ENCODE assay signal across 15 cellular contexts in genomic region chr2:9778471-9779402, GRCh38.
DNase-seq lines count a peak whose midpoint lies in the region; ATAC-seq and TF ChIP-seq lines count a peak whose summit lies in the region.
"Had no signal": no experiment of that assay in that cellular context is flagged by ENCODE, and none has a peak within 500 bp of the region (broad histone marks: within the 10 kb centered on the region; RNA-seq: fewer than 3 reads in every experiment).

No MANE protein-coding gene starts in this region.

- H3K4me1 Mint-ChIP-seq in CD8-positive, alpha-beta memory T cell, result peaks cover 41 to 51% (median 50%) of the 10 kb centered on the region in 3 donors
- peaks cover 53% of the 10 kb centered on the region for H3K4me1 Mint-ChIP-seq in activated T-helper 2 cell treated with anti-CD3 and anti-CD28 coated beads, Interferon-gamma antibody, Interleukin-2, Interleukin-4, amounts not matched to agents 10 μg/mL and 5 μg/mL and 100 μg/mL, durations not matched to agents 14 hours and 24 hours and 36 hours (ENCODE audit: low read depth)
- peaks cover 2% of the 10 kb centered on the region for H3K4me1 Mint-ChIP-seq in osteocyte (ENCODE audit: unreplicated experiment)

- peak overlapping the region; percentile 45 to 100 (median 92) for H3K27ac Mint-ChIP-seq in CD8-positive, alpha-beta memory T cell
- peak overlapping the region; percentile 25 for H3K27ac Mint-ChIP-seq in activated T-helper 2 cell treated with anti-CD3 and anti-CD28 coated beads, Interferon-gamma antibody, Interleukin-2, Interleukin-4, amounts not matched to agents 10 μg/mL and 5 μg/mL and 100 μg/mL, durations not matched to agents 14 hours and 24 hours and 36 hours
- no peak overlapping the region for H3K27ac Mint-ChIP-seq in osteocyte (ENCODE audit: unreplicated experiment)

- H3K27me3 ChIP-seq in BLaER1 treated with 17β-estradiol and CSF1 and Interleukin-3, amounts not matched to agents 10 nM and 100 nM, result no peaks in the 10 kb centered on the region
- no peaks in the 10 kb centered on the region for H3K27me3 ChIP-seq in CD8-positive, alpha-beta memory T cell (ENCODE audit: insufficient read depth, low read length, poor library complexity, severe bottlenecking)
- no peaks in the 10 kb centered on the region for H3K27me3 ChIP-seq in lower lobe of right lung (ENCODE audit: low read depth)
- H3K27me3 ChIP-seq in smooth muscle cell (ENCODE audit: low read depth), result no peaks in the 10 kb centered on the region
- H3K27me3 ChIP-seq: cardiac muscle cell had no signal

- peaks cover 0 to 1% (median 0%) of the 10 kb centered on the region in 3 donors for H3K36me3 Mint-ChIP-seq in CD8-positive, alpha-beta memory T cell
- H3K36me3 Mint-ChIP-seq in activated T-helper 2 cell treated with anti-CD3 and anti-CD28 coated beads, Interferon-gamma antibody, Interleukin-2, Interleukin-4, amounts not matched to agents 10 μg/mL and 5 μg/mL and 100 μg/mL, durations not matched to agents 14 hours and 24 hours and 36 hours (ENCODE audit: low read depth), result no peaks in the 10 kb centered on the region
- H3K36me3 Mint-ChIP-seq in osteocyte (ENCODE audit: unreplicated experiment), result no peaks in the 10 kb centered on the region

- H3K27ac ChIP-seq in BLaER1 treated with 17β-estradiol and CSF1 and Interleukin-3, amounts not matched to agents 10 nM and 100 nM, result peak overlapping the region; percentile 52 to 86 (median 78)
- H3K27ac ChIP-seq in CD8-positive, alpha-beta memory T cell (ENCODE audit: low read depth, low read length), result no peak overlapping the region
- no peak overlapping the region for H3K27ac ChIP-seq in lower lobe of right lung
- no peak overlapping the region for H3K27ac ChIP-seq in smooth muscle cell (ENCODE audit: low read depth)
- H3K27ac ChIP-seq: cardiac muscle cell, foreskin keratinocyte had no signal

- peaks cover 0 to 6% (median 3%) of the 10 kb centered on the region in 11 experiments; a peak in 4 of 22 replicates for H3K9me3 ChIP-seq in BLaER1 treated with 17β-estradiol and CSF1 and Interleukin-3, amounts not matched to agents 10 nM and 100 nM (replicated peaks in 1 of 11)
- no peaks in the 10 kb centered on the region for H3K9me3 ChIP-seq in CD8-positive, alpha-beta memory T cell (ENCODE audit: low read length)
- no peaks in the 10 kb centered on the region for H3K9me3 ChIP-seq in lower lobe of right lung
- no peaks in the 10 kb centered on the region for H3K9me3 ChIP-seq in smooth muscle cell (replicated peaks; ENCODE audit: low read depth)

- no peaks in the 10 kb centered on the region for H3K79me2 ChIP-seq in smooth muscle cell (ENCODE audit: low read depth)

- intact Hi-C loops in activated T-helper 2 cell treated with anti-CD3 and anti-CD28 coated beads, Interferon-gamma antibody, Interleukin-2, Interleukin-4, amounts not matched to agents 10 μg/mL and 5 μg/mL and 100 μg/mL, durations not matched to agents 14 hours and 24 hours and 36 hours (cut with micrococcal nuclease), result no loop called here
- intact Hi-C loops in lower lobe of right lung (cut with DNase I), result no loop called here

- H3K9me3 Mint-ChIP-seq in CD8-positive, alpha-beta memory T cell, result no peaks in the 10 kb centered on the region
- H3K9me3 Mint-ChIP-seq in activated T-helper 2 cell treated with anti-CD3 and anti-CD28 coated beads, Interferon-gamma antibody, Interleukin-2, Interleukin-4, amounts not matched to agents 10 μg/mL and 5 μg/mL and 100 μg/mL, durations not matched to agents 14 hours and 24 hours and 36 hours, result peaks cover 3% of the 10 kb centered on the region
- no peaks in the 10 kb centered on the region for H3K9me3 Mint-ChIP-seq in osteocyte (ENCODE audit: unreplicated experiment)

- peaks cover 0 to 2% of the 10 kb centered on the region in 2 donors for H3K27me3 Mint-ChIP-seq in CD8-positive, alpha-beta memory T cell
- no peaks in the 10 kb centered on the region for H3K27me3 Mint-ChIP-seq in activated T-helper 2 cell treated with anti-CD3 and anti-CD28 coated beads, Interferon-gamma antibody, Interleukin-2, Interleukin-4, amounts not matched to agents 10 μg/mL and 5 μg/mL and 100 μg/mL, durations not matched to agents 14 hours and 24 hours and 36 hours (ENCODE audit: low read depth)
- peaks cover 3% of the 10 kb centered on the region for H3K27me3 Mint-ChIP-seq in osteocyte (ENCODE audit: unreplicated experiment)

- CTCF ChIA-PET in CD8-positive, alpha-beta memory T cell (lab: Charles Lee), result interaction anchor here (1.4 to 5.3 kb wide), 2 partner anchors 21 to 159 kb away, joined by 3 to 19 read pairs; no protein-coding TSS in a partner anchor

- no peaks in the 10 kb centered on the region; a peak in 1 of 22 replicates for H4K20me1 ChIP-seq in BLaER1 treated with 17β-estradiol and CSF1 and Interleukin-3, amounts not matched to agents 10 nM and 100 nM
- H4K20me1 ChIP-seq in smooth muscle cell (ENCODE audit: low read depth), result no peaks in the 10 kb centered on the region

- TF ChIP-seq CTCF in lower lobe of right lung (IDR thresholded peaks at IDR 0.05), result no peak
- no peak for TF ChIP-seq CTCF in osteocyte (IDR thresholded peaks at IDR 0.05)
- no peak for TF ChIP-seq CTCF in smooth muscle cell (IDR thresholded peaks at IDR 0.05; ENCODE audit: borderline replicate concordance, insufficient read depth, poor library complexity, severe bottlenecking)

- WGBS in smooth muscle cell (ENCODE audit: low lambda C conversion rate), result 87% methylated on average over 19 of the region's 19 CpGs

- no peak overlapping the region for H2AFZ ChIP-seq in smooth muscle cell (ENCODE audit: low read depth)

- H3K4me2 ChIP-seq in BLaER1 treated with 17β-estradiol and CSF1 and Interleukin-3, amounts not matched to agents 10 nM and 100 nM, result peak overlapping the region; percentile 86 to 96 (median 90)
- no peak overlapping the region for H3K4me2 ChIP-seq in smooth muscle cell

- H3K36me3 ChIP-seq in BLaER1 treated with 17β-estradiol and CSF1 and Interleukin-3, amounts not matched to agents 10 nM and 100 nM, result no peaks in the 10 kb centered on the region
- no peaks in the 10 kb centered on the region for H3K36me3 ChIP-seq in CD8-positive, alpha-beta memory T cell (ENCODE audit: insufficient read depth, low read length)
- H3K36me3 ChIP-seq in lower lobe of right lung (no peaks in the 10 kb centered on the region), smooth muscle cell (ENCODE audit: low read depth) (no peaks in the 10 kb centered on the region)
- H3K36me3 ChIP-seq: cardiac muscle cell had no signal

- DNase-seq in CD8-positive, alpha-beta memory T cell, result no peak
- no peak for DNase-seq in activated T-helper 2 cell treated with anti-CD3 and anti-CD28 coated beads, Interferon-gamma antibody, Interleukin-2, Interleukin-4, amounts not matched to agents 10 μg/mL and 5 μg/mL and 100 μg/mL, durations not matched to agents 14 hours and 24 hours and 36 hours (ENCODE audit: low spot score)
- peak; percentile 40 for DNase-seq in lower lobe of right lung
- no peak for DNase-seq in osteocyte (ENCODE audit: extremely low spot score, unreplicated experiment)
- DNase-seq in COLO668 (lab: John Stamatoyannopoulos, UW; ENCODE audit: unreplicated experiment), result no peak
- DNase-seq in smooth muscle cell (lab: John Stamatoyannopoulos, UW; ENCODE audit: unreplicated experiment), result no peak
- no peak for DNase-seq in NCI-H446 treated with DMSO at 0.1 percent for 48 hours (lab: John Stamatoyannopoulos, UW)
- DNase-seq: activated CD8-positive, alpha-beta memory T cell treated with anti-CD3 and anti-CD28 coated beads, Interleukin-2, amount 50 U/mL, for 4 hours; C1 segment of cervical spinal cord; foreskin keratinocyte; NCI-H526 treated with DMSO at 0.1 percent for 48 hours had no signal

- no peaks in the 10 kb centered on the region for H3F3A ChIP-seq in smooth muscle cell (ENCODE audit: low read depth)

- ATAC-seq in lower lobe of right lung, result no peak
- ATAC-seq: PC-3 had no signal

- H3K4me3 ChIP-seq in BLaER1 treated with 17β-estradiol and CSF1 and Interleukin-3, amounts not matched to agents 10 nM and 100 nM, result peak overlapping the region; percentile 6 to 49 (median 36); a peak in 14 of 20 replicates
- no peak overlapping the region for H3K4me3 ChIP-seq in CD8-positive, alpha-beta memory T cell (ENCODE audit: low read length)
- H3K4me3 ChIP-seq in lower lobe of right lung, result no peak overlapping the region
- H3K4me3 ChIP-seq in smooth muscle cell, result no peak overlapping the region
- H3K4me3 ChIP-seq: cardiac muscle cell had no signal

- H3K4me1 ChIP-seq in BLaER1 treated with 17β-estradiol and CSF1 and Interleukin-3, amounts not matched to agents 10 nM and 100 nM, result peaks cover 37 to 84% (median 69%) of the 10 kb centered on the region in 10 experiments
- peaks cover 45% of the 10 kb centered on the region for H3K4me1 ChIP-seq in CD8-positive, alpha-beta memory T cell (ENCODE audit: insufficient read depth, low read length)
- no peaks in the 10 kb centered on the region for H3K4me1 ChIP-seq in lower lobe of right lung
- no peaks in the 10 kb centered on the region for H3K4me1 ChIP-seq in smooth muscle cell (ENCODE audit: low read depth)

- POLR2A ChIA-PET in CD8-positive, alpha-beta memory T cell (lab: Charles Lee), result no interaction called here

- peak overlapping the region in 2 of 7 donors; percentile 31 to 68 for H3K4me3 Mint-ChIP-seq in CD8-positive, alpha-beta memory T cell
- H3K4me3 Mint-ChIP-seq in activated T-helper 2 cell treated with anti-CD3 and anti-CD28 coated beads, Interferon-gamma antibody, Interleukin-2, Interleukin-4, amounts not matched to agents 10 μg/mL and 5 μg/mL and 100 μg/mL, durations not matched to agents 14 hours and 24 hours and 36 hours (ENCODE audit: low read depth), result no peak overlapping the region
- no peak overlapping the region for H3K4me3 Mint-ChIP-seq in osteocyte (ENCODE audit: unreplicated experiment)
- H3K4me3 Mint-ChIP-seq: nephron had no signal

- H3K9ac ChIP-seq in BLaER1 treated with 17β-estradiol and CSF1 and Interleukin-3, amounts not matched to agents 10 nM and 100 nM, result peak overlapping the region; percentile 34 to 78 (median 67); a peak in 20 of 22 replicates
- H3K9ac ChIP-seq in smooth muscle cell (ENCODE audit: low read depth), result no peak overlapping the region

Comparison
In these comparisons a context has a peak if more than half of its experiments do, and no peak if none do; other contexts are left out.
1. H3K27ac ChIP-seq: peak in BLaER1 treated with 17β-estradiol and CSF1 and Interleukin-3, amounts not matched to agents 10 nM and 100 nM (11 of 11); none in CD8-positive, alpha-beta memory T cell (single experiment), lower lobe of right lung (single experiment) and smooth muscle cell (single experiment).
2. H3K4me3 ChIP-seq: peak in BLaER1 treated with 17β-estradiol and CSF1 and Interleukin-3, amounts not matched to agents 10 nM and 100 nM (10 of 10); none in CD8-positive, alpha-beta memory T cell (single experiment), lower lobe of right lung (single experiment) and smooth muscle cell (single experiment).